ENCODE assay signal across 8 cellular contexts in genomic region chr17:7843536-7844291, GRCh38. TPM values are rescaled to one million over a fixed set of nuclear protein-coding genes. Genes with fewer than 3 reads are reported as not detected.
A peak's percentile ranks its signal among the peaks of the same experiment; 100 is the strongest.
DNase-seq lines count a peak whose midpoint lies in the region; ATAC-seq and TF ChIP-seq lines count a peak whose summit lies in the region.

No MANE protein-coding gene starts in this region.

- DNase-seq in GM13976 (ENCODE audit: low spot score) (peak; percentile 92), NCI-H69 (lab: John Stamatoyannopoulos, UW) (peak; percentile 89), dedifferentiated amniotic fluid mesenchymal stem cell (ENCODE audit: extremely low spot score) (peak; percentile 43), left lobe of liver (ENCODE audit: low spot score) (peak; percentile 91)
- DNase-seq in activated CD4-positive, alpha-beta T cell treated with anti-CD3 and anti-CD28 coated beads, Interleukin-2, amount 50 U/mL, for 24 hours (ENCODE audit: low read depth in 1 of 2, low spot score in 1 of 2), result peak; percentile 86 to 88
- DNase-seq in stimulated activated CD4-positive, alpha-beta T cell treated with anti-CD3 and anti-CD28 coated beads, Interleukin-1b, Interleukin-23, amount 100 ng/mL, for 48 hours, result peak; percentile 87

- TF ChIP-seq CTCF in GM13976 (IDR thresholded peaks at IDR 0.05; ENCODE audit: borderline replicate concordance, control extremely low read depth, extremely low read depth, insufficient read depth, missing control alignments), result no peak

- in situ Hi-C loops in GM13976 (cut with MboI; ENCODE audit: low sequenced_read_pairs, unreplicated experiment), result no loop called here

- ATAC-seq in HG03175 (IDR thresholded peaks at IDR 0.05; ENCODE audit: unreplicated experiment), result peak; percentile 30
- ATAC-seq in left lobe of liver, result peak; percentile 61
- ATAC-seq in HG03520 (IDR thresholded peaks at IDR 0.05; ENCODE audit: unreplicated experiment), result no peak

RNA-seq across cellular contexts. Expression of gene KDM6B, which starts 9.7 kb away (rescaled TPM):
- total RNA-seq in left lobe of liver, result 18.1 TPM

RNA-seq across cellular contexts. Expression of gene TMEM88, which starts 11.2 kb away (rescaled TPM):
- total RNA-seq in left lobe of liver, result 1.3 TPM

RNA-seq across cellular contexts. Expression of gene NAA38, which starts 13.6 kb away (rescaled TPM):
- total RNA-seq in left lobe of liver, result 33.5 TPM

RNA-seq across cellular contexts. Expression of gene CYB5D1, which starts 14.1 kb away (rescaled TPM):
- 12.4 TPM for total RNA-seq in left lobe of liver

RNA-seq across cellular contexts. Expression of gene CHD3, which starts 44.9 kb away (rescaled TPM):
- total RNA-seq in left lobe of liver, result 5.7 TPM
